In the genomic region with DNA sequence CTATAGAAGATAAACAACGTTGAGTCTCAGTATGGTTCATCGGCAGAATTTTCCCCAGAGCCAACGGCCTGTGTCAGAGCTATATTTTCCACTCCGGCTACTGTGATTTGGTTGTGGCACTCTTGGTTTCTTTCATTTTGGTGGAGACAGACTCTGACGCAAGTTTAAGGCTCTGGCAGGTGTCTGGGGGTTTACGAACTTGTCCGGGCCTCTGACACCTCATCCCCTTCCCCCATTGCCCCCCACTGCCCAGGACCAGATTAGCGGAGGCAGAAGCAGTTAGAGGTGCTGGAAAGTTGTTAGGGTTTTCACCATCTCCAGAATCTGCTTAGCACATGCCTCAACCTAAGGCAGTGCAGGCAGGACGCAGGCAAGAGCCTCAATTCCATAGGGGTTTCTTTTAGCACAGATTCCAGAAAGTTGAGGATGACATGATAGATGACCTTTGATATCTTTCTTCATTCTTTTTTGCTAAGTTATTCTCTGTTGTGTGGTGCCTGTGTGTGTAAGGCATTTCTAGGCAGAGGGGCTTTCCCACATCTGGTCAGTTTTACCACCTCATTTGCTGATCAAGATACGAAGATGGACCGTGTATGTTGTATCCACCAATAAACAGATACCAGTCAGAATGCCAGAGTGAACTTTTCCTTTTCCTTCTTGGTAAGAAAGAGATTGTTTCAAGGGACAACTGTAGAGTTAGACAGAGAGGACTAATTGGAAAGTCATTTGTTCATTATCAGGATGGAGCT, we compare ENCODE assay signal across 17 cellular contexts. TPM values are rescaled to one million over a fixed set of nuclear protein-coding genes. Genes with fewer than 3 reads are reported as not detected.
A peak's percentile ranks its signal among the peaks of the same experiment; 100 is the strongest.
DNase-seq lines count a peak whose midpoint lies in the region; ATAC-seq and TF ChIP-seq lines count a peak whose summit lies in the region.
"Had no signal": no experiment of that assay in that cellular context is flagged by ENCODE, and none has a peak within 500 bp of the region (broad histone marks: within the 10 kb centered on the region; RNA-seq: fewer than 3 reads in every experiment).

No MANE protein-coding gene starts in this region.

- peaks cover 66% of the 10 kb centered on the region for H3K4me1 Mint-ChIP-seq in CD8-positive, alpha-beta T cell (ENCODE audit: low read depth)
- H3K4me1 Mint-ChIP-seq in activated naive CD8-positive, alpha-beta T cell treated with anti-CD3 and anti-CD28 coated beads, Interleukin-2, amount 50 U/mL, for 24 hours: peaks cover 92% of the 10 kb centered on the region

- no peak overlapping the region for H3K4me3 ChIP-seq in CD8-positive, alpha-beta T cell (ENCODE audit: low read depth, low read length)
- no peak overlapping the region for H3K4me3 ChIP-seq in tibial artery
- H3K4me3 ChIP-seq: sigmoid colon had no signal

- ATAC-seq in CD8-positive, alpha-beta T cell: no peak
- peak; percentile 25 for ATAC-seq in GM18867 (IDR thresholded peaks at IDR 0.05; ENCODE audit: unreplicated experiment)
- peak; percentile 33 for ATAC-seq in HG03378 (IDR thresholded peaks at IDR 0.05; ENCODE audit: unreplicated experiment)
- no peak for ATAC-seq in activated naive CD8-positive, alpha-beta T cell treated with anti-CD3 and anti-CD28 coated beads, Interleukin-2, amount 50 U/mL, for 24 hours

- H3K27me3 ChIP-seq in CD8-positive, alpha-beta T cell (ENCODE audit: insufficient read depth, low read length): no peaks in the 10 kb centered on the region
- H3K27me3 ChIP-seq in tibial artery: peaks cover 0 to 3% of the 10 kb centered on the region in 2 donors
- H3K27me3 ChIP-seq: neutrophil, sigmoid colon had no signal

- POLR2A ChIA-PET in CD8-positive, alpha-beta T cell (lab: Charles Lee): interaction anchor here (0.8 kb wide), 1 partner anchor 13 kb away, joined by 4 read pairs; no protein-coding TSS in a partner anchor

- no peaks in the 10 kb centered on the region for H3K36me3 ChIP-seq in CD8-positive, alpha-beta T cell (ENCODE audit: insufficient read depth, low read length)
- H3K36me3 ChIP-seq in tibial artery: no peaks in the 10 kb centered on the region
- H3K36me3 ChIP-seq: neutrophil, sigmoid colon had no signal

- no peak for DNase-seq in CD8-positive, alpha-beta T cell
- DNase-seq in activated naive CD8-positive, alpha-beta T cell treated with anti-CD3 and anti-CD28 coated beads, Interleukin-2, amount 50 U/mL, for 24 hours: no peak
- no peak for DNase-seq in NCI-H2081 (lab: John Stamatoyannopoulos, UW)
- DNase-seq in NCI-H146 (lab: John Stamatoyannopoulos, UW): no peak
- DNase-seq in tibial artery: no peak
- no peak for DNase-seq in C1 segment of cervical spinal cord (lab: John Stamatoyannopoulos, UW)
- DNase-seq: effector memory CD4-positive, alpha-beta T cell; mammary epithelial cell; NCI-H2227 treated with DMSO at 0.1 percent for 48 hours; sigmoid colon; SK-N-SH had no signal

- H3K4me1 ChIP-seq in CD8-positive, alpha-beta T cell (ENCODE audit: insufficient read depth, low read length): peaks cover 62% of the 10 kb centered on the region
- H3K4me1 ChIP-seq in tibial artery: no peaks in the 10 kb centered on the region
- H3K4me1 ChIP-seq: sigmoid colon had no signal

- no peaks in the 10 kb centered on the region for H3K9me3 ChIP-seq in CD8-positive, alpha-beta T cell (ENCODE audit: low read length)
- H3K9me3 ChIP-seq in tibial artery: no peaks in the 10 kb centered on the region
- H3K9me3 ChIP-seq: neutrophil, sigmoid colon, SK-N-SH had no signal

- no peaks in the 10 kb centered on the region for H3K27me3 Mint-ChIP-seq in CD8-positive, alpha-beta T cell (ENCODE audit: low read depth)
- H3K27me3 Mint-ChIP-seq in activated naive CD8-positive, alpha-beta T cell treated with anti-CD3 and anti-CD28 coated beads, Interleukin-2, amount 50 U/mL, for 24 hours: peaks cover 16% of the 10 kb centered on the region

- H3K9me3 Mint-ChIP-seq in CD8-positive, alpha-beta T cell: no peaks in the 10 kb centered on the region
- no peaks in the 10 kb centered on the region for H3K9me3 Mint-ChIP-seq in activated naive CD8-positive, alpha-beta T cell treated with anti-CD3 and anti-CD28 coated beads, Interleukin-2, amount 50 U/mL, for 24 hours

- intact Hi-C loops in CD8-positive, alpha-beta T cell (cut with DNase I, micrococcal nuclease): no loop called here
- intact Hi-C loops in tibial artery (cut with DNase I; ENCODE audit: low total_unique reads): no loop called here

- peak overlapping the region; percentile 57 for H3K27ac Mint-ChIP-seq in CD8-positive, alpha-beta T cell
- peak overlapping the region; percentile 75 for H3K27ac Mint-ChIP-seq in activated naive CD8-positive, alpha-beta T cell treated with anti-CD3 and anti-CD28 coated beads, Interleukin-2, amount 50 U/mL, for 24 hours

- no peak for TF ChIP-seq CTCF in CD8-positive, alpha-beta T cell (IDR thresholded peaks at IDR 0.05)
- TF ChIP-seq CTCF in tibial artery (IDR thresholded peaks at IDR 0.05): no peak

- CTCF ChIA-PET in CD8-positive, alpha-beta T cell (lab: Charles Lee): interaction anchor here (0.6 to 2.4 kb wide), 5 partner anchors 19 to 119 kb away, joined by 3 to 9 read pairs (median 3); no protein-coding TSS in a partner anchor

- no peak overlapping the region for H3K27ac ChIP-seq in CD8-positive, alpha-beta T cell (ENCODE audit: low read depth, low read length)
- H3K27ac ChIP-seq in tibial artery: no peak overlapping the region
- H3K27ac ChIP-seq: neutrophil, sigmoid colon had no signal

- no peaks in the 10 kb centered on the region for H3K36me3 Mint-ChIP-seq in CD8-positive, alpha-beta T cell
- no peaks in the 10 kb centered on the region for H3K36me3 Mint-ChIP-seq in activated naive CD8-positive, alpha-beta T cell treated with anti-CD3 and anti-CD28 coated beads, Interleukin-2, amount 50 U/mL, for 24 hours (ENCODE audit: low read depth)

- no peak overlapping the region for H3K4me3 Mint-ChIP-seq in CD8-positive, alpha-beta T cell
- H3K4me3 Mint-ChIP-seq in activated naive CD8-positive, alpha-beta T cell treated with anti-CD3 and anti-CD28 coated beads, Interleukin-2, amount 50 U/mL, for 24 hours: no peak overlapping the region

RNA-seq across cellular contexts. Expression of a gene that starts 18.4 kb away (rescaled TPM):
- total RNA-seq in CD8-positive, alpha-beta T cell: 1 to 10 TPM in 1 of 2 experiments, under 1 TPM in 1; 0.78 to 1.0 TPM
- total RNA-seq: bronchial epithelial cell, fibroblast of villous mesenchyme, HT1080, mammary epithelial cell had no signal

RNA-seq across cellular contexts. Expression of a gene that starts 20.1 kb away (rescaled TPM):
- total RNA-seq in CD8-positive, alpha-beta T cell: not detected
- total RNA-seq: bronchial epithelial cell, HT1080, mammary epithelial cell, sigmoid colon had no signal

Comparison
In these comparisons a context has a peak if more than half of its experiments do, and no peak if none do; other contexts are left out.
1. ATAC-seq: peak in GM18867 (single experiment) and HG03378 (single experiment); none in CD8-positive, alpha-beta T cell (single experiment) and activated naive CD8-positive, alpha-beta T cell treated with anti-CD3 and anti-CD28 coated beads, Interleukin-2, amount 50 U/mL, for 24 hours (single experiment).